Comparison of ENCODE assay signal across 8 cellular contexts in the genomic region with DNA sequence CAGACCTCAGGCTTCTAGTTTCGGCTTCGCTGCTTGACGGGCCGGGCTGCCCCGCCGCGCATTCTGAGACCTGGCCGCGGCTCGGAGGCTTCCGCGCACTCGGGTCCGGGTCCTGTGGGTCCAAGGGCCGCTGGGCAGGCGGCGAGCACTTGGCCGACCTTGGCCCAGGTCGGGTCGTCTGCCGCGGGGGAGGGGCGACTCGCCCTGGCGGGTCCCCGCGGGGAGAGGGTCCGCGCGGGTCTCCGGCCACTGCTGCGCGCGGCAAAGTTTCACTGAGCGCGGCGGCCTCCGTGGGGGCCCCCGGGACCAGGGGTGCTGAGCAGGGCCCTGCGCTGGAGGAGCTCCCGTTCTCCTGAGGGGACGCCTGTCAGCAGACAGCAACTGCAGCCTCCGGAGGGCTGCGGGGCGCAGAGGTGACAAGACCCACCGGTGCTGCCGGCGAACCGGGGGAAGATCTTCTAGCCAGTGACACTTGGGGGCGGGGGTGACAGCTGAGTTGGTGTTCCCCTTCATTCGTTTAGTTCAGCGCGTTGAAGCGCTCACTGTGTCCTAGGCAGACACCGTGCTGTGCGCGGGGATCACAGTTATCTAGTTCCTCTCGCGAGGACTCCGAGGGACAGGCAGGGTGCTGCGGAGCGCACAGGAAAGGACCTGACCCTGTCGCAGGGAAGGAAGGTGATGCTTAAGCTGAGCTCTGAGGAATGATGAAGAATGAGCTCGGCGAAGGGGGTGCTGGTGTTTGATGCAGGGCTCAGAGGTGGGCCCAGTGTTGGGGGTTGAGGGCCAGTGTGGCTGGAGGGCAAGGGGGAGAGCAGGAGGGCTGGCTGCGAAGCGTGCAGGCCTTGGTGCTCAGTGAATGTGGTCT. TPM values are rescaled to one million over a fixed set of nuclear protein-coding genes. Genes with fewer than 3 reads are reported as not detected.
A peak's percentile ranks its signal among the peaks of the same experiment; 100 is the strongest.
DNase-seq lines count a peak whose midpoint lies in the region; ATAC-seq and TF ChIP-seq lines count a peak whose summit lies in the region.

No MANE protein-coding gene starts in this region.

- H3K9me3 Mint-ChIP-seq in activated naive CD4-positive, alpha-beta T cell treated with anti-CD3 and anti-CD28 coated beads, Interleukin-2, amount 50 U/mL, for 72 hours, result no peaks in the 10 kb centered on the region

- TF ChIP-seq CTCF in heart right ventricle (IDR thresholded peaks at IDR 0.05) (no peak), sigmoid colon (IDR thresholded peaks at IDR 0.05) (no peak)

- peaks cover 12 to 62% (median 43%) of the 10 kb centered on the region in 9 donors for H3K4me1 ChIP-seq in heart right ventricle
- H3K4me1 ChIP-seq in sigmoid colon, result peaks cover 2 to 35% (median 29%) of the 10 kb centered on the region in 4 donors

- no peak for TF ChIP-seq POLR2A in sigmoid colon (IDR thresholded peaks at IDR 0.05)

- in situ Hi-C loops in SK-MEL-5 (cut with HindIII; ENCODE audit: low pct_unique_long_range_greater_than_20kb, low sequenced_read_pairs), result no loop called here

- DNase-seq in DMS153 (lab: John Stamatoyannopoulos, UW) (peak; percentile 60), SK-MEL-5 (ENCODE audit: low read depth, low spot score) (peak; percentile 37), heart right ventricle (peak in 1 of 2 donors; percentile 54), sigmoid colon (peak; percentile 77), GOT3 (lab: John Stamatoyannopoulos, UW) (no peak)
- DNase-seq in activated naive CD4-positive, alpha-beta T cell treated with anti-CD3 and anti-CD28 coated beads, Interleukin-2, amount 50 U/mL, for 72 hours (ENCODE audit: low spot score in 2 of 2), result peak; percentile 72 to 79

- H3K9me3 ChIP-seq in heart right ventricle, result no peaks in the 10 kb centered on the region
- no peaks in the 10 kb centered on the region for H3K9me3 ChIP-seq in sigmoid colon

- ATAC-seq in GM19463 (IDR thresholded peaks at IDR 0.05; ENCODE audit: unreplicated experiment) (peak; percentile 52), HG03571 (IDR thresholded peaks at IDR 0.05; ENCODE audit: unreplicated experiment) (peak; percentile 34), heart right ventricle (peak; percentile 46 to 69 (median 58))
- ATAC-seq in activated naive CD4-positive, alpha-beta T cell treated with anti-CD3 and anti-CD28 coated beads, Interleukin-2, amount 50 U/mL, for 72 hours, result peak; percentile 72 to 74

- peak overlapping the region; percentile 71 to 100 (median 96) for H3K4me3 ChIP-seq in heart right ventricle
- H3K4me3 ChIP-seq in sigmoid colon, result peak overlapping the region; percentile 78 to 97 (median 92)

- intact Hi-C loops in heart right ventricle (cut with DNase I) (loop anchor here in 1 of 10 donors (2.0 kb wide), 1 partner anchor 178 kb away; a partner anchor contains a TSS), sigmoid colon (cut with DNase I) (loop anchor here (5.0 kb wide), 1 partner anchor 177 kb away; a partner anchor contains a TSS)

- peak overlapping the region; percentile 90 to 96 for H3K27ac Mint-ChIP-seq in activated naive CD4-positive, alpha-beta T cell treated with anti-CD3 and anti-CD28 coated beads, Interleukin-2, amount 50 U/mL, for 72 hours

- H3K36me3 ChIP-seq in heart right ventricle, result peaks cover 0 to 37% (median 4%) of the 10 kb centered on the region in 9 donors
- peaks cover 0 to 26% (median 4%) of the 10 kb centered on the region in 4 donors for H3K36me3 ChIP-seq in sigmoid colon

- H3K36me3 Mint-ChIP-seq in activated naive CD4-positive, alpha-beta T cell treated with anti-CD3 and anti-CD28 coated beads, Interleukin-2, amount 50 U/mL, for 72 hours, result peaks cover 21 to 27% of the 10 kb centered on the region in 2 donors

- H3K27me3 ChIP-seq in heart right ventricle (no peaks in the 10 kb centered on the region), sigmoid colon (no peaks in the 10 kb centered on the region)

- H3K27ac ChIP-seq in heart right ventricle, result peak overlapping the region; percentile 84 to 98 (median 97)
- peak overlapping the region; percentile 90 to 96 (median 91) for H3K27ac ChIP-seq in sigmoid colon

- no peak for TF ChIP-seq EP300 in sigmoid colon (IDR thresholded peaks at IDR 0.05)

- 1% methylated on average over 67 of the region's 67 CpGs for WGBS in heart right ventricle, 2 donors
- WGBS in sigmoid colon, 2 donors, result 1% methylated on average over 67 of the region's 67 CpGs

RNA-seq across cellular contexts. Expression of a gene that starts 0.7 kb away (rescaled TPM):
- total RNA-seq in SK-MEL-5 (2014; rRNA removed; shearing (Covaris generic)), result 36.2 and 41.6 TPM in 2 replicates
- 43.5 and 44.2 TPM in 2 replicates for polyA plus RNA-seq in SK-MEL-5 (2015; cell fraction: cytosol; rRNA removed)
- polyA plus RNA-seq in SK-MEL-5 (2015; cell fraction: nucleus; rRNA removed), result 64.0 and 69.3 TPM in 2 replicates
- 10 to 100 TPM; 42.6 to 43.9 TPM for total RNA-seq in activated naive CD4-positive, alpha-beta T cell treated with anti-CD3 and anti-CD28 coated beads, Interleukin-2, amount 50 U/mL, for 72 hours
- total RNA-seq in heart right ventricle (100 to 1,000 TPM; 141 to 264 (median 226) TPM), sigmoid colon (100 to 1,000 TPM; 106 to 150 (median 121) TPM)
- polyA plus RNA-seq in heart right ventricle (100 to 1,000 TPM in 1 of 2 donors, 10 to 100 TPM in 1; 91.1 to 176 TPM), sigmoid colon (10 to 100 TPM; 26.1 to 38.4 (median 36.1) TPM)

RNA-seq across cellular contexts. Expression of a gene that starts 20.5 kb away (rescaled TPM):
- 38.3 and 45.1 TPM in 2 replicates for total RNA-seq in SK-MEL-5 (2014; rRNA removed; shearing (Covaris generic))
- polyA plus RNA-seq in SK-MEL-5 (2015; cell fraction: cytosol; rRNA removed), result 199 and 253 TPM in 2 replicates
- 54.8 and 89.7 TPM in 2 replicates for polyA plus RNA-seq in SK-MEL-5 (2015; cell fraction: nucleus; rRNA removed)
- 10 to 100 TPM; 13.5 to 34.9 TPM for total RNA-seq in activated naive CD4-positive, alpha-beta T cell treated with anti-CD3 and anti-CD28 coated beads, Interleukin-2, amount 50 U/mL, for 72 hours
- total RNA-seq in heart right ventricle (10 to 100 TPM; 32.5 to 75.1 (median 47.9) TPM), sigmoid colon (10 to 100 TPM; 15.5 to 37.4 (median 19.7) TPM)
- polyA plus RNA-seq in heart right ventricle (10 to 100 TPM; 36.4 to 37.2 TPM), sigmoid colon (10 to 100 TPM in 1 of 3 donors, 1 to 10 TPM in 2; 4.6 to 28.9 (median 6.6) TPM)

RNA-seq across cellular contexts. Expression of a gene that starts 38.8 kb away (rescaled TPM):
- total RNA-seq in SK-MEL-5 (2014; rRNA removed; shearing (Covaris generic)), result 6.6 and 7.0 TPM in 2 replicates
- 6.2 and 7.9 TPM in 2 replicates for polyA plus RNA-seq in SK-MEL-5 (2015; cell fraction: cytosol; rRNA removed)
- polyA plus RNA-seq in SK-MEL-5 (2015; cell fraction: nucleus; rRNA removed), result 5.2 and 5.8 TPM in 2 replicates
- total RNA-seq in activated naive CD4-positive, alpha-beta T cell treated with anti-CD3 and anti-CD28 coated beads, Interleukin-2, amount 50 U/mL, for 72 hours, result 10 to 100 TPM in 1 of 2 donors, 1 to 10 TPM in 1; 8.6 to 10.6 TPM
- total RNA-seq in heart right ventricle (under 1 TPM in 2 of 10 donors, not detected in 8; 0.21 to 0.25 TPM), sigmoid colon (not detected)
- polyA plus RNA-seq in heart right ventricle (under 1 TPM in 1 of 2 donors, not detected in 1; 0.04 TPM), sigmoid colon (1 to 10 TPM in 1 of 3 donors, under 1 TPM in 1, not detected in 1; 0.46 to 1.9 TPM)

RNA-seq across cellular contexts. Expression of a gene that starts 55.0 kb away (rescaled TPM):
- total RNA-seq in SK-MEL-5 (2014; rRNA removed; shearing (Covaris generic)), result 4.2 TPM in 2 replicates
- 5.8 and 6.0 TPM in 2 replicates for polyA plus RNA-seq in SK-MEL-5 (2015; cell fraction: cytosol; rRNA removed)
- 4.1 and 4.3 TPM in 2 replicates for polyA plus RNA-seq in SK-MEL-5 (2015; cell fraction: nucleus; rRNA removed)
- total RNA-seq in activated naive CD4-positive, alpha-beta T cell treated with anti-CD3 and anti-CD28 coated beads, Interleukin-2, amount 50 U/mL, for 72 hours, result 1 to 10 TPM; 4.7 to 9.8 TPM
- 1 to 10 TPM; 1.2 to 3.8 (median 2.2) TPM for total RNA-seq in heart right ventricle
- 1 to 10 TPM; 1.2 to 1.4 TPM for polyA plus RNA-seq in heart right ventricle
- total RNA-seq in sigmoid colon, result 1 to 10 TPM; 4.3 to 9.4 (median 6.4) TPM
- 1 to 10 TPM in 2 of 3 donors, under 1 TPM in 1; 0.92 to 3.0 (median 1.2) TPM for polyA plus RNA-seq in sigmoid colon
